Comparison of ENCODE assay signal across 2 cellular contexts in genomic region chr5:91311168-91311696, GRCh38.
TF ChIP-seq lines count a peak whose summit lies in the region.

No MANE protein-coding gene starts in this region.

TF ChIP-seq in SK-N-SH, 30 proteins besides CTCF, POLR2A, EP300 and RAD21 (continued from another document):
- no peak for TF ChIP-seq REST (IDR thresholded peaks at IDR 0.05; ENCODE audit: low read depth, low read length)

TF ChIP-seq in SK-N-SH treated with all-trans-retinoic acid at 6 μM for 48 hours, 23 proteins besides CTCF, POLR2A, EP300 and RAD21 (continued from another document):
- TF ChIP-seq POU6F1 (CRISPR knock-in tag; IDR thresholded peaks at IDR 0.05; ENCODE audit: borderline replicate concordance, low read depth) (no peak), ISL1 (CRISPR knock-in tag; IDR thresholded peaks at IDR 0.05) (no peak), PATZ1 (CRISPR knock-in tag; IDR thresholded peaks at IDR 0.05; ENCODE audit: borderline replicate concordance) (no peak), PPARA (CRISPR knock-in tag; IDR thresholded peaks at IDR 0.05; ENCODE audit: borderline replicate concordance) (no peak), ZC3H10 (CRISPR knock-in tag; IDR thresholded peaks at IDR 0.05) (no peak), CSRNP3 (CRISPR knock-in tag; IDR thresholded peaks at IDR 0.05) (no peak), BACH2 (CRISPR knock-in tag; IDR thresholded peaks at IDR 0.05; ENCODE audit: borderline replicate concordance) (no peak), TSHZ2 (CRISPR knock-in tag; IDR thresholded peaks at IDR 0.05) (no peak), ZFP30 (CRISPR knock-in tag; IDR thresholded peaks at IDR 0.05) (no peak), RARB (CRISPR knock-in tag; IDR thresholded peaks at IDR 0.05) (no peak), ZNF70 (CRISPR knock-in tag; IDR thresholded peaks at IDR 0.05) (no peak)
